ENCODE assay signal across 33 cellular contexts in the genomic region with DNA sequence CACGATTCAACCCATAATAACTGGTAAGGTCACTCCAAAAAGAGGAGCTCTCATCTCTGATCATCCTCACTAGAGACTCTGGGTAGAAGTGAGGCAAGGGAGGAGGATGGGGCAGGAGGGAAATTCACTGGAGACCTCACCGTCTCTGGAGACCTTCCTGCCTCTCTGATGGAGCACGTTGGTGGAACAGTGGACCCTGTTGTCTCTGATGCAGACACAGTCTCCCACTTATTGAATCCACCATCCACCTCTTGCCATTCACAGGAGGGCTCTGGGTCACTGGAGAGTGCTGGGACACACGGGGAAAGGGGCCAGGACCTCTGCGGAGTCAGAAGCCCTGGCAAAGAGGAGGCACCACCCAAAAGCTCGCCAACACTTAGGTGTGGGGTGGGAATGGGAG.
DNase-seq lines count a peak whose midpoint lies in the region; TF ChIP-seq lines count a peak whose summit lies in the region.
"Had no signal": no experiment of that assay in that cellular context is flagged by ENCODE, and none has a peak within 500 bp of the region (broad histone marks: within the 10 kb centered on the region; RNA-seq: fewer than 3 reads in every experiment).

No MANE protein-coding gene starts in this region.

- H3K4ac ChIP-seq in H9 (ENCODE audit: low read depth, low read length), result no peak overlapping the region

- peaks cover 0 to 7% (median 6%) of the 10 kb centered on the region in 3 experiments; a peak in 4 of 7 replicates for H3K36me3 Mint-ChIP-seq in H9 (ENCODE audit: insufficient read depth in 1 of 3, low read depth in 3 of 3)
- H3K36me3 Mint-ChIP-seq: CD14-positive monocyte; CD4-positive, alpha-beta memory T cell; CD4-positive, CD25-positive, alpha-beta regulatory T cell; CD8-positive, alpha-beta memory T cell; CD8-positive, alpha-beta T cell had no signal

- H2BK5ac ChIP-seq in H9 (ENCODE audit: insufficient read length, low read length), result no peak overlapping the region

- H4K91ac ChIP-seq in H9 (ENCODE audit: insufficient read length, low read depth, low read length), result no peak overlapping the region

- peaks cover 9% of the 10 kb centered on the region for H3K9me3 ChIP-seq in H9 (ENCODE audit: control insufficient read depth, low read depth, low read length)
- H3K9me3 ChIP-seq: A549, BE2C, Caco-2 had no signal

- H3T11ph ChIP-seq in H9 (ENCODE audit: low read length), result no peak overlapping the region

- TF ChIP-seq CTCF in H9 (conservative IDR thresholded peaks at IDR 0.05) (no peak), coronary artery (IDR thresholded peaks at IDR 0.05) (no peak)

- peaks cover 9% of the 10 kb centered on the region for H3K27me3 Mint-ChIP-seq in H9 (ENCODE audit: low read depth)
- H3K27me3 Mint-ChIP-seq: B cell; CD4-positive, alpha-beta T cell; CD4-positive, CD25-positive, alpha-beta regulatory T cell had no signal

- H3K27ac ChIP-seq in H9 (ENCODE audit: insufficient read length, low read depth, low read length) (no peak overlapping the region), coronary artery (no peak overlapping the region)
- H3K27ac ChIP-seq: 22Rv1; A549; BLaER1; BLaER1 treated with 17β-estradiol and CSF1 and Interleukin-3, amounts not matched to agents 10 nM and 100 nM; C4-2B had no signal

- no peaks in the 10 kb centered on the region for H3K4me1 Mint-ChIP-seq in H9
- H3K4me1 Mint-ChIP-seq: B cell; CD14-positive monocyte; CD4-positive, alpha-beta memory T cell; CD4-positive, CD25-positive, alpha-beta regulatory T cell; CD8-positive, alpha-beta memory T cell had no signal

- no peak overlapping the region for H3K9ac ChIP-seq in H9 (ENCODE audit: extremely low read depth, insufficient read length, low read length)
- H3K9ac ChIP-seq: BLaER1; BLaER1 treated with 17β-estradiol and CSF1 and Interleukin-3, amounts not matched to agents 10 nM and 100 nM had no signal

- no peaks in the 10 kb centered on the region for H3K4me1 ChIP-seq in H9 (ENCODE audit: insufficient read depth, low read length)
- H3K4me1 ChIP-seq: A549; BE2C; BLaER1; BLaER1 treated with 17β-estradiol and CSF1 and Interleukin-3, amounts not matched to agents 10 nM and 100 nM; Caco-2 had no signal

- no peak overlapping the region for H3K56ac ChIP-seq in H9 (ENCODE audit: insufficient read length, low read depth, low read length)

- no peak overlapping the region for H4K8ac ChIP-seq in H9 (replicated peaks; ENCODE audit: insufficient read length, low read depth, low read length)

- no peak overlapping the region for H3K4me3 ChIP-seq in coronary artery
- H3K4me3 ChIP-seq: A549; BLaER1; BLaER1 treated with 17β-estradiol and CSF1 and Interleukin-3, amounts not matched to agents 10 nM and 100 nM had no signal

- no peak overlapping the region for H2BK15ac ChIP-seq in H9 (ENCODE audit: low read depth, low read length)

- no peak overlapping the region for H2AK5ac ChIP-seq in H9 (ENCODE audit: insufficient read length, low read length)

- no peaks in the 10 kb centered on the region for H3K27me3 ChIP-seq in H9 (ENCODE audit: insufficient read depth, low read length)
- H3K27me3 ChIP-seq: BE2C; BLaER1; BLaER1 treated with 17β-estradiol and CSF1 and Interleukin-3, amounts not matched to agents 10 nM and 100 nM had no signal

- H3K4me3 Mint-ChIP-seq in H9, result no peak overlapping the region
- H3K4me3 Mint-ChIP-seq: B cell; CD4-positive, alpha-beta memory T cell; CD4-positive, alpha-beta T cell; CD4-positive, CD25-positive, alpha-beta regulatory T cell; CD8-positive, alpha-beta memory T cell; CD8-positive, alpha-beta T cell had no signal

- no peak overlapping the region for H2BK20ac ChIP-seq in H9 (ENCODE audit: low read depth, low read length, poor library complexity, severe bottlenecking)

- no peak overlapping the region for H3K4me2 ChIP-seq in H9 (ENCODE audit: insufficient read depth, insufficient read length, low read length)
- H3K4me2 ChIP-seq: A549; BLaER1; BLaER1 treated with 17β-estradiol and CSF1 and Interleukin-3, amounts not matched to agents 10 nM and 100 nM had no signal

- no peak overlapping the region for H3K27ac Mint-ChIP-seq in H9
- H3K27ac Mint-ChIP-seq: B cell; CD14-positive monocyte; CD4-positive, alpha-beta memory T cell; CD4-positive, alpha-beta T cell; CD8-positive, alpha-beta memory T cell; CD8-positive, alpha-beta T cell had no signal

- 0 out of 2 replicates have a peak overlapping the region, but pooled peaks have one; percentile 28 for H3K14ac ChIP-seq in H9 (ENCODE audit: insufficient read depth, low read length)

- H3K79me2 ChIP-seq in H9 (ENCODE audit: insufficient read depth, low read length), result no peaks in the 10 kb centered on the region

- no peaks in the 10 kb centered on the region for H3K23me2 ChIP-seq in H9 (ENCODE audit: insufficient read length, low read depth, low read length, poor library complexity, severe bottlenecking)

- no peak overlapping the region for H2BK120ac ChIP-seq in H9 (ENCODE audit: low read depth, low read length, poor library complexity, severe bottlenecking)

- H3K79me1 ChIP-seq in H9 (ENCODE audit: insufficient read depth, low read depth, low read length, poor library complexity, severe bottlenecking), result no peaks in the 10 kb centered on the region

- H2BK12ac ChIP-seq in H9 (ENCODE audit: insufficient read length, low read depth, low read length), result no peak overlapping the region

- H4K5ac ChIP-seq in H9 (ENCODE audit: insufficient read length, low read depth, low read length), result no peak overlapping the region

- no peak overlapping the region for H2AFZ ChIP-seq in H9 (ENCODE audit: low read length)

- H4K20me1 ChIP-seq in H9 (ENCODE audit: control insufficient read depth, insufficient read depth, insufficient read length), result no peaks in the 10 kb centered on the region
- H4K20me1 ChIP-seq: BLaER1; BLaER1 treated with 17β-estradiol and CSF1 and Interleukin-3, amounts not matched to agents 10 nM and 100 nM had no signal

- no CpG with 5 or more reads among the region's 6 CpGs for WGBS in H9 (ENCODE audit: extremely low coverage, insufficient read length, low lambda C conversion rate)

- DNase-seq in H9 (no peak), coronary artery (ENCODE audit: low spot score) (peak; percentile 53), islet precursor cell (peak; percentile 20), H4 (ENCODE audit: low spot score) (no peak), GDM1 (lab: John Stamatoyannopoulos, UW) (no peak)
- DNase-seq in stimulated activated CD4-positive, alpha-beta T cell treated with anti-CD3 and anti-CD28 coated beads, Interleukin-4, amount 100 ng/mL, for 4 hours, result no peak
- DNase-seq: 8988T; ACHN; AML-193; BE2C; C1 segment of cervical spinal cord; Caco-2; Calu3; CD4-positive, alpha-beta memory T cell; CD4-positive, alpha-beta T cell; CD4-positive, CD25-positive, alpha-beta regulatory T cell; CD8-positive, alpha-beta memory T cell; CD8-positive, alpha-beta T cell; COR-L47; DMS 273 treated with DMSO at 0.1 percent for 48 hours; DMS153; DMS53; DMS79; DMS79 treated with DMSO at 0.1 percent for 48 hours; DND-41; EL had no signal

- no peak overlapping the region for H3K23ac ChIP-seq in H9 (ENCODE audit: insufficient read length, low read depth, low read length)

- H3K9me3 Mint-ChIP-seq in H9, result peaks cover 8 to 16% of the 10 kb centered on the region in 2 experiments; a peak in 4 of 5 replicates

- no peak overlapping the region for H3K18ac ChIP-seq in H9 (ENCODE audit: insufficient read length, low read depth, low read length)

Comparison
In these comparisons a context has a peak if more than half of its experiments do, and no peak if none do; other contexts are left out.
1. DNase-seq: peak in coronary artery (single experiment) and islet precursor cell (single experiment); none in H9 (single experiment), H4 (single experiment), stimulated activated CD4-positive, alpha-beta T cell treated with anti-CD3 and anti-CD28 coated beads, Interleukin-4, amount 100 ng/mL, for 4 hours (0 of 2) and GDM1 (single experiment).